29 cellular contexts compared by ENCODE assay signal in genomic region chr10:92470026-92470425, GRCh38.
"Had no signal": no experiment of that assay in that cellular context is flagged by ENCODE, and none has a peak within 500 bp of the region (broad histone marks: within the 10 kb centered on the region; RNA-seq: fewer than 3 reads in every experiment).

No MANE protein-coding gene starts in this region.

- H3K36me3 ChIP-seq: ovary had no signal

- H3K4me3 ChIP-seq: esophagus squamous epithelium, heart right ventricle, left lung, ovary, psoas muscle, sigmoid colon, stomach, thyroid gland, upper lobe of left lung had no signal

- FAIRE-seq: colon, islet of Langerhans, urothelium cell line had no signal

- H3K9me3 ChIP-seq: esophagus squamous epithelium, heart right ventricle, left lung, ovary, psoas muscle, sigmoid colon, stomach, thyroid gland, upper lobe of left lung had no signal

- H3K27me3 ChIP-seq: esophagus squamous epithelium, heart right ventricle, left lung, ovary, sigmoid colon, stomach, thyroid gland, upper lobe of left lung had no signal

- H3K4me1 ChIP-seq: esophagus squamous epithelium, heart right ventricle, left lung, psoas muscle, sigmoid colon, stomach, thyroid gland, upper lobe of left lung had no signal

- H3K27ac ChIP-seq: esophagus squamous epithelium, heart right ventricle, left lung, ovary, psoas muscle, sigmoid colon, stomach, thyroid gland, upper lobe of left lung had no signal

- DNase-seq: effector CD8-positive, alpha-beta T cell; endodermal cell; esophagus squamous epithelium; foreskin melanocyte; glutamatergic neuron; heart right ventricle; hippocampal formation; left cardiac atrium; left lung; mesenchymal stem cell; midbrain; naive thymus-derived CD8-positive, alpha-beta T cell; nephron progenitor cell; occipital lobe; ovary; posterior cingulate gyrus; psoas muscle; right cardiac atrium; sigmoid colon; stimulated activated CD4-positive, alpha-beta T cell treated with anti-CD3 and anti-CD28 coated beads, Interleukin-2, amount 100 ng/mL, for 24 hours; stimulated activated CD4-positive, alpha-beta T cell treated with anti-CD3 and anti-CD28 coated beads, Interleukin-4, amount 100 ng/mL, for 24 hours; stimulated activated naive CD4-positive, alpha-beta T cell treated with Interleukin-2 at 50 U/mL for 16 hours; stomach; thyroid gland; upper lobe of left lung had no signal

- ATAC-seq: heart right ventricle; left cardiac atrium; left lung; naive thymus-derived CD8-positive, alpha-beta T cell; psoas muscle; right cardiac atrium; stimulated activated effector memory CD8-positive, alpha-beta T cell treated with anti-CD3 and anti-CD28 coated beads, Interleukin-12 subunit alpha, Interleukin-12 subunit beta, amount 100 ng/mL, for 72 hours had no signal
